Comparison of ENCODE assay signal across 8 cellular contexts in the genomic region with DNA sequence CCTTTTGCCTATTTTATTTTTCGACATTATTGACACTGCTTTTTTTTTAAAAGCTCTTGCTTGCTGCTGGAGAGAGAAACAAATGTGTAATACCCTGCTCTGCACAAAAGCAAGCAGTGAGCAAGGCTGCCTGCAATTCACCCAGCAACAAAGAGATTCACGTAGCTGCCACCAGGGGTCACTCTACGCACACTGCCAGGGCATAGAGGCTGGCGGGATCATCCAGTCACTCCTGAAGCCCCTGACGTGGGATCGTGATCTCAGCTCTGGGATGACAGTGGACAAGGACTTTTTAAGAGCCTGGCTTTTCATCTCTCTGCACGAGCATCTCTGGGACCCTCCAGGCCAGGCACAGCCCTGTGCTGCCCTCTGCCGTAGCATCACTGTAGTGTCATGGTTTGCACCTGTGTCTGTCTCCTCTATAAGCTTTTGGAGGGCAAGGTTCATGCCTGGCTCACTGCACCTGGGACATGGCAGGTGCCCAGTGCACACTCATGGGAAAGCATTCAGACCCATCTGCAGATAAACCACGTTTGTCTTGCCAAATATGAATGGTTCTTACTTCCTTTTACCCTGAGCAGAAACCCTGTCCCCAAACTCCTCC. TPM values are rescaled to one million over a fixed set of nuclear protein-coding genes. Genes with fewer than 3 reads are reported as not detected.
DNase-seq lines count a peak whose midpoint lies in the region; ATAC-seq and TF ChIP-seq lines count a peak whose summit lies in the region.

No MANE protein-coding gene starts in this region.

- intact Hi-C loops in esophagus squamous epithelium (cut with DNase I), result loop anchor here (5.0 to 10.0 kb wide), 2 partner anchors 89 to 326 kb away; no protein-coding TSS in a partner anchor

- no peak overlapping the region for H3K4me3 ChIP-seq in esophagus squamous epithelium
- H3K4me3 ChIP-seq in suprapubic skin, result no peak overlapping the region

- peaks cover 0 to 67% (median 0%) of the 10 kb centered on the region in 4 donors for H3K27me3 ChIP-seq in esophagus squamous epithelium
- peaks cover 33% of the 10 kb centered on the region for H3K27me3 ChIP-seq in suprapubic skin

- H3K4me1 ChIP-seq in esophagus squamous epithelium, result peaks cover 0 to 6% (median 0%) of the 10 kb centered on the region in 3 donors
- H3K4me1 ChIP-seq in suprapubic skin, result no peaks in the 10 kb centered on the region

- peak overlapping the region in 2 of 10 donors; percentile 5 to 19 for H3K27ac Mint-ChIP-seq in naive thymus-derived CD8-positive, alpha-beta T cell

- H3K4me3 Mint-ChIP-seq in naive thymus-derived CD8-positive, alpha-beta T cell, result no peak overlapping the region

- peaks cover 0 to 1% (median 0%) of the 10 kb centered on the region in 9 donors for H3K9me3 Mint-ChIP-seq in naive thymus-derived CD8-positive, alpha-beta T cell

- no peaks in the 10 kb centered on the region for H3K4me1 Mint-ChIP-seq in naive thymus-derived CD8-positive, alpha-beta T cell

- TF ChIP-seq POLR2A in esophagus squamous epithelium (IDR thresholded peaks at IDR 0.05), result no peak
- TF ChIP-seq POLR2A in suprapubic skin (IDR thresholded peaks at IDR 0.05), result no peak

- peak; percentile 29 for DNase-seq in AML-193 (lab: John Stamatoyannopoulos, UW)
- peak; percentile 34 for DNase-seq in NCI-H460 (ENCODE audit: extremely low read depth, low read depth)
- peak in 2 of 3 experiments; percentile 13 to 18 for DNase-seq in activated CD8-positive, alpha-beta memory T cell treated with anti-CD3 and anti-CD28 coated beads for 48 hours (ENCODE audit: low read depth in 2 of 3, low spot score in 2 of 3)
- no peak for DNase-seq in esophagus squamous epithelium (lab: John Stamatoyannopoulos, UW)
- DNase-seq in naive thymus-derived CD8-positive, alpha-beta T cell, result peak in 6 of 10 donors; percentile 10 to 28 (median 20)
- DNase-seq in suprapubic skin (ENCODE audit: low spot score in 2 of 2), result peak; percentile 56 to 74

- TF ChIP-seq EP300 in suprapubic skin (IDR thresholded peaks at IDR 0.05), result no peak

- POLR2A ChIA-PET in naive thymus-derived CD8-positive, alpha-beta T cell (lab: Charles Lee), result no interaction called here

- no peak overlapping the region for H3K27ac ChIP-seq in esophagus squamous epithelium
- H3K27ac ChIP-seq in suprapubic skin, result no peak overlapping the region

- TF ChIP-seq CTCF in esophagus squamous epithelium (IDR thresholded peaks at IDR 0.05) (peak; percentile 67 to 93 (median 85)), suprapubic skin (IDR thresholded peaks at IDR 0.05) (peak; percentile 55 to 88)

- ATAC-seq in GM18508 (IDR thresholded peaks at IDR 0.05; ENCODE audit: insufficient read depth, unreplicated experiment), result peak; percentile 74
- peak; percentile 74 for ATAC-seq in HG03159 (IDR thresholded peaks at IDR 0.05; ENCODE audit: unreplicated experiment)
- ATAC-seq in naive thymus-derived CD8-positive, alpha-beta T cell, result no peak

- 0 to 4% methylated on average over 8 to 9 of the region's 9 CpGs for WGBS in esophagus squamous epithelium, 2 donors
- WGBS in suprapubic skin, result 5% methylated on average over 8 of the region's 9 CpGs

- H3K36me3 ChIP-seq in esophagus squamous epithelium (no peaks in the 10 kb centered on the region), suprapubic skin (no peaks in the 10 kb centered on the region)

- H3K9me3 ChIP-seq in esophagus squamous epithelium, result no peaks in the 10 kb centered on the region
- no peaks in the 10 kb centered on the region for H3K9me3 ChIP-seq in suprapubic skin

- H3K27me3 Mint-ChIP-seq in naive thymus-derived CD8-positive, alpha-beta T cell, result peaks cover 8 to 37% (median 21%) of the 10 kb centered on the region in 5 donors

- H3K36me3 Mint-ChIP-seq in naive thymus-derived CD8-positive, alpha-beta T cell, result peaks cover 0 to 2% (median 0%) of the 10 kb centered on the region in 3 donors

RNA-seq across cellular contexts. Expression of a gene that starts 19.8 kb away (rescaled TPM):
- total RNA-seq in NCI-H460 (2014; rRNA removed; shearing (Covaris generic)), result not detected in 2 replicates
- not detected in 2 replicates for polyA plus RNA-seq in NCI-H460 (2014; cell fraction: nucleus; rRNA removed)
- total RNA-seq in esophagus squamous epithelium (under 1 TPM in 3 of 4 donors, not detected in 1; 0.04 to 0.19 (median 0.04) TPM), suprapubic skin (not detected)
- not detected for total RNA-seq in naive thymus-derived CD8-positive, alpha-beta T cell
- not detected for polyA plus RNA-seq in naive thymus-derived CD8-positive, alpha-beta T cell

Comparison
In these comparisons a context has a peak if more than half of its experiments do, and no peak if none do; other contexts are left out.
1. ATAC-seq: peak in GM18508 (single experiment) and HG03159 (single experiment); none in naive thymus-derived CD8-positive, alpha-beta T cell (0 of 2).